Comparison of ENCODE assay signal across 15 cellular contexts in genomic region chr18:74407888-74408287, GRCh38. TPM values are rescaled to one million over a fixed set of nuclear protein-coding genes. Genes with fewer than 3 reads are reported as not detected.
DNase-seq lines count a peak whose midpoint lies in the region; ATAC-seq and TF ChIP-seq lines count a peak whose summit lies in the region.
"Had no signal": no experiment of that assay in that cellular context is flagged by ENCODE, and none has a peak within 500 bp of the region (broad histone marks: within the 10 kb centered on the region; RNA-seq: fewer than 3 reads in every experiment).

No MANE protein-coding gene starts in this region.

- CTCF ChIA-PET in PC-3 (lab: Charles Lee) = no interaction called here

- H3K4me3 Mint-ChIP-seq in central memory CD8-positive, alpha-beta T cell = peak overlapping the region; percentile 56
- H3K4me3 Mint-ChIP-seq: WTC11 had no signal

- H3K27me3 Mint-ChIP-seq in central memory CD8-positive, alpha-beta T cell = peaks cover 13% of the 10 kb centered on the region

- no peaks in the 10 kb centered on the region for H3F3A ChIP-seq in PC-3 (ENCODE audit: low read length, unreplicated experiment)

- H3K27ac Mint-ChIP-seq in central memory CD8-positive, alpha-beta T cell (ENCODE audit: low read depth) = peak overlapping the region; percentile 84
- H3K27ac Mint-ChIP-seq: WTC11 had no signal

- POLR2A ChIA-PET in PC-3 (lab: Charles Lee; ENCODE audit: unreplicated experiment) = no interaction called here

- TF ChIP-seq CTCF in ascending aorta (IDR thresholded peaks at IDR 0.05) = no peak
- TF ChIP-seq CTCF in PC-3 (conservative IDR thresholded peaks at IDR 0.05; ENCODE audit: low read depth, low read length) = no peak

- no peaks in the 10 kb centered on the region for H4K20me1 ChIP-seq in PC-3 (ENCODE audit: low read length)

- no peaks in the 10 kb centered on the region for H3K9me3 Mint-ChIP-seq in central memory CD8-positive, alpha-beta T cell

- H3K4me2 ChIP-seq in PC-3 (ENCODE audit: low read length) = no peak overlapping the region

- H3K27ac ChIP-seq in ascending aorta = no peak overlapping the region
- H3K27ac ChIP-seq in PC-3 (ENCODE audit: low read length) = no peak overlapping the region
- H3K27ac ChIP-seq: HL-60 had no signal

- H3K27me3 ChIP-seq in ascending aorta (no peaks in the 10 kb centered on the region), PC-3 (ENCODE audit: low read length) (peaks cover 80% of the 10 kb centered on the region)
- H3K27me3 ChIP-seq: MG63 had no signal

- no peak overlapping the region for H3K9ac ChIP-seq in PC-3 (ENCODE audit: low read length)

- DNase-seq in GM19238 (ENCODE audit: insufficient read length, low spot score) (peak; percentile 11), ascending aorta (ENCODE audit: low spot score in 2 of 2) (no peak), PC-3 (no peak), NCI-H345 treated with DMSO at 0.1 percent for 48 hours (lab: John Stamatoyannopoulos, UW; ENCODE audit: unreplicated experiment) (no peak)
- DNase-seq in central memory CD8-positive, alpha-beta T cell (ENCODE audit: low spot score in 2 of 2) = no peak
- DNase-seq: cortex of kidney; MG63; NCI-H524; stimulated activated CD4-positive, alpha-beta T cell treated with anti-CD3 and anti-CD28 coated beads, Interleukin-4, amount 100 ng/mL, for 1 hour had no signal

- H3K4me3 ChIP-seq in GM08714 (ENCODE audit: low read length) (0 out of 2 replicates have a peak overlapping the region, but pooled peaks have one; percentile 19), ascending aorta (no peak overlapping the region), PC-3 (ENCODE audit: low read length) (no peak overlapping the region)
- H3K4me3 ChIP-seq: MG63 had no signal

- H3K4me1 Mint-ChIP-seq in central memory CD8-positive, alpha-beta T cell = peaks cover 15% of the 10 kb centered on the region

- H3K36me3 Mint-ChIP-seq in central memory CD8-positive, alpha-beta T cell (ENCODE audit: insufficient read depth) = peaks cover 1% of the 10 kb centered on the region
- H3K36me3 Mint-ChIP-seq: WTC11 had no signal

- peak; percentile 70 for ATAC-seq in HG03354 (IDR thresholded peaks at IDR 0.05; ENCODE audit: poor library complexity, severe bottlenecking, unreplicated experiment)
- no peak for ATAC-seq in central memory CD8-positive, alpha-beta T cell (replicated peaks; ENCODE audit: extremely low read depth, poor library complexity, severe bottlenecking)
- ATAC-seq in PC-3 = no peak
- ATAC-seq: WTC11 had no signal

- H2AFZ ChIP-seq in PC-3 (ENCODE audit: low read length) = no peak overlapping the region

- BruUV-seq in PC-3 (replicated peaks; lab: Mats Ljungman, UMichigan) = no TSS peak

- H3K79me2 ChIP-seq in PC-3 (ENCODE audit: low read length) = no peaks in the 10 kb centered on the region

- intact Hi-C loops in ascending aorta (cut with DNase I) (no loop called here), PC-3 (cut with micrococcal nuclease) (no loop called here)

- H3K9me2 ChIP-seq in PC-3 (replicated peaks; ENCODE audit: low read length) = no peaks in the 10 kb centered on the region

- H3K9me3 ChIP-seq in ascending aorta = no peaks in the 10 kb centered on the region
- no peaks in the 10 kb centered on the region for H3K9me3 ChIP-seq in PC-3 (ENCODE audit: low read length)
- H3K9me3 ChIP-seq: MG63 had no signal

- H3K36me3 ChIP-seq in ascending aorta = no peaks in the 10 kb centered on the region
- H3K36me3 ChIP-seq in PC-3 (ENCODE audit: low read depth, low read length) = no peaks in the 10 kb centered on the region
- H3K36me3 ChIP-seq: MG63 had no signal

- H3K4me1 ChIP-seq in ascending aorta (no peaks in the 10 kb centered on the region), PC-3 (ENCODE audit: insufficient read depth, low read length) (no peaks in the 10 kb centered on the region)

RNA-seq across cellular contexts. Expression of gene DIPK1C, which starts 49.2 kb away (rescaled TPM):
- total RNA-seq in ascending aorta (not detected), PC-3 (2014; rRNA removed) (not detected in 2 replicates)
- total RNA-seq: mononuclear cell, pulmonary artery endothelial cell, WTC11 had no signal
